In genomic region chr7:127609297-127609696, GRCh38 we compare ENCODE assay signal across 9 cellular contexts. TPM values are rescaled to one million over a fixed set of nuclear protein-coding genes. Genes with fewer than 3 reads are reported as not detected.
"Had no signal": no experiment of that assay in that cellular context is flagged by ENCODE, and none has a peak within 500 bp of the region (broad histone marks: within the 10 kb centered on the region; RNA-seq: fewer than 3 reads in every experiment).

No MANE protein-coding gene starts in this region.

- FAIRE-seq: H1, H54, K562 had no signal

- DNase-seq: HCEC 1CT, IMR-90, KG1 had no signal

- H3K4me2 ChIP-seq: GM23338 had no signal

- H3K4me1 Mint-ChIP-seq: GM23338 had no signal

- H3K4me3 Mint-ChIP-seq: GM23338 had no signal

- ATAC-seq: GM23338, K562 had no signal

- H3K27ac Mint-ChIP-seq: GM23338 had no signal

- H3K4me3 ChIP-seq: GM23338, K562 had no signal

- H3K27ac ChIP-seq: HL-60 had no signal

- H2AFZ ChIP-seq: GM23338 had no signal

RNA-seq across cellular contexts. Expression of gene PAX4, which starts 8.6 kb away (rescaled TPM):
- total RNA-seq: GM23338, H1, HT1080, IMR-90, K562 had no signal
- polyA plus RNA-seq: GM23338, IMR-90, K562 had no signal

RNA-seq across cellular contexts. Expression of gene FSCN3, which starts 15.8 kb away (rescaled TPM):
- polyA plus RNA-seq: GM23338 had no signal
